Comparison of ENCODE assay signal across 24 cellular contexts in the genomic region with DNA sequence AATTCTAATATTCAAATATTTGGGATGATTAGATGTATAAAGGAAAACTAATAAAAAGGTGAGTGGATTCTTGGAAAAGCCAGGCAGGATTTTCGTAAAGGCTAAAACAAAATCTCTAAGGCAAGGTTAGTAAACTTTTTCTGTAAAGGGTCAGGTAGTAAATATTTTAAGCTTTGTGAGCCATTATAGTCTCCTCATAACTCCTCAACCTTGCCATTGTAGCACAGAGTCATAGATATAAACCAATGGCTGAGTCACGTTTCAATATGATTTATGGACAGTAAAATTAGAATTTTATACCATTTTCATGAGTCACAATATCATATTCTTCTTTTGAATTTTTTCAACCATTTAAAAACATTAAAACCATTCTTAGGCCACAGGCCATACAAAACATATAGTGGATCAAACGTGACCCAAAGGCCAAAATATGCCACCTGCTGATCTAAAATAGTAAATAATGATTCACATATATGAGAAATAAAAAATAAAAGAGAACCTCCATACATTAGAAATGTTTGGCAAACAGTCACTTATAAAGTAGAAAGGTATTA.
"Had no signal": no experiment of that assay in that cellular context is flagged by ENCODE, and none has a peak within 500 bp of the region (broad histone marks: within the 10 kb centered on the region; RNA-seq: fewer than 3 reads in every experiment).

No MANE protein-coding gene starts in this region.

- H3K4me1 ChIP-seq: colonic mucosa, esophagus muscularis mucosa, esophagus squamous epithelium, foreskin keratinocyte, gastrocnemius medialis, gastroesophageal sphincter, heart left ventricle, heart right ventricle had no signal

- H3K27me3 ChIP-seq: colonic mucosa, dorsolateral prefrontal cortex, esophagus muscularis mucosa, esophagus squamous epithelium, foreskin keratinocyte, gastrocnemius medialis, gastroesophageal sphincter, heart left ventricle, heart right ventricle had no signal

- ATAC-seq: effector memory CD8-positive, alpha-beta T cell; esophagus mucosa; foreskin keratinocyte; gastrocnemius medialis; gastroesophageal sphincter; heart left ventricle; heart right ventricle had no signal

- H3K9me3 ChIP-seq: colonic mucosa, esophagus muscularis mucosa, esophagus squamous epithelium, gastrocnemius medialis, gastroesophageal sphincter, heart left ventricle, heart right ventricle had no signal

- H3K27ac ChIP-seq: colonic mucosa, coronary artery, dorsolateral prefrontal cortex, epithelial cell of prostate, esophagus muscularis mucosa, esophagus squamous epithelium, foreskin keratinocyte, gastrocnemius medialis, gastroesophageal sphincter, heart left ventricle, heart right ventricle had no signal

- H3K36me3 ChIP-seq: colonic mucosa, esophagus muscularis mucosa, esophagus squamous epithelium, gastrocnemius medialis, gastroesophageal sphincter, heart left ventricle, heart right ventricle had no signal

- H3K4me3 ChIP-seq: colonic mucosa, coronary artery, dorsolateral prefrontal cortex, esophagus muscularis mucosa, esophagus squamous epithelium, gastrocnemius medialis, gastroesophageal sphincter, heart left ventricle, heart right ventricle had no signal

- DNase-seq: colonic mucosa; cortex of kidney; dermis blood vessel endothelial cell; dorsolateral prefrontal cortex; effector CD4-positive, alpha-beta T cell; effector CD8-positive, alpha-beta T cell; effector memory CD4-positive, alpha-beta T cell; effector memory CD8-positive, alpha-beta T cell; endodermal cell; erythroblast; esophagus squamous epithelium; foreskin fibroblast; foreskin keratinocyte; foreskin melanocyte; gastrocnemius medialis; glutamatergic neuron; head of caudate nucleus; heart left ventricle; heart right ventricle had no signal
